ENCODE assay signal across 9 cellular contexts in the genomic region with DNA sequence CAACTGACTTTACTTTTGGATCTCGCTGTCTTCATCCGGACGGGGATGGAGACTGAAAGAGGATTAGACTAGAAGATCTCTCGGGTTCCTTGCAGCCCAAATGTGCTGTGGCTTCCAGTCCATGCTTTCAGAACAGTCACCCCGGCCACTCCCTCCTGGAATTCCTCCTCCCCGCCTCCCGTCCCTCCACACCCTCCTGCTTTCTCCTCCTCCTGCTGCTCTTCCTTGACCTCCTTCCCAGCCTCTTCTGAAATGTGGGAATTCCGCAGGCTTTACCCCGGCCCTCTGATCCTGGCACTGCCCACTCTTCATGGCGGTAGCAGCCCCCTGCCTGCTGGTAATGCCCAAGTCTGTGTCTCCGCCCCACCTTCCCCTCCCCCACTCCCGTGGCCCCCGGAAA. TPM values are rescaled to one million over a fixed set of nuclear protein-coding genes. Genes with fewer than 3 reads are reported as not detected.
A peak's percentile ranks its signal among the peaks of the same experiment; 100 is the strongest.
DNase-seq lines count a peak whose midpoint lies in the region; ATAC-seq and TF ChIP-seq lines count a peak whose summit lies in the region.
"Not testable (repeated sequence)": the region's sequence is repeated elsewhere in the genome, so short reads cannot be mapped to it uniquely, and the experiment has no call there.
"Had no signal": no experiment of that assay in that cellular context is flagged by ENCODE, and none has a peak within 500 bp of the region (broad histone marks: within the 10 kb centered on the region; RNA-seq: fewer than 3 reads in every experiment).

No MANE protein-coding gene starts in this region.

- H3K56ac ChIP-seq in H9 (ENCODE audit: insufficient read length, low read depth, low read length): not testable (repeated sequence)

- DNase-seq in AG09309 (ENCODE audit: low read depth); upper lobe of right lung: not testable (repeated sequence)
- DNase-seq in H9: peak; percentile 70
- peak; percentile 69 for DNase-seq in RPMI7951 (ENCODE audit: low read depth)
- peak; percentile 15 to 21 for DNase-seq in cardiac fibroblast (ENCODE audit: low read depth in 2 of 2)
- DNase-seq in fibroblast of mammary gland (ENCODE audit: low read depth): peak; percentile 22
- peak; percentile 22 for DNase-seq in iris pigment epithelial cell (ENCODE audit: low read depth)
- DNase-seq in nephron progenitor cell: peak; percentile 22

- intact Hi-C loops in upper lobe of right lung (cut with DNase I): not testable (repeated sequence)

- not testable (repeated sequence) for H3K23me2 ChIP-seq in H9 (ENCODE audit: insufficient read length, low read depth, low read length, poor library complexity, severe bottlenecking)

- not testable (repeated sequence) for H3K4ac ChIP-seq in H9 (ENCODE audit: low read depth, low read length)

- H3K4me2 ChIP-seq in H9 (ENCODE audit: insufficient read depth, insufficient read length, low read length): not testable (repeated sequence)

- not testable (repeated sequence) for H3K4me1 ChIP-seq in H9 (ENCODE audit: insufficient read depth, low read length); upper lobe of right lung

- not testable (repeated sequence) for H3K27me3 ChIP-seq in H9 (ENCODE audit: insufficient read depth, low read length); upper lobe of right lung

- not testable (repeated sequence) for H3K14ac ChIP-seq in H9 (ENCODE audit: insufficient read depth, low read length)

- not testable (repeated sequence) for H3K23ac ChIP-seq in H9 (ENCODE audit: insufficient read length, low read depth, low read length)

- not testable (repeated sequence) for H3K79me1 ChIP-seq in H9 (ENCODE audit: insufficient read depth, low read depth, low read length, poor library complexity, severe bottlenecking)

- H4K20me1 ChIP-seq in H9 (ENCODE audit: control insufficient read depth, insufficient read depth, insufficient read length): not testable (repeated sequence)

- H3K9ac ChIP-seq in H9 (ENCODE audit: extremely low read depth, insufficient read length, low read length): not testable (repeated sequence)

- H3K4me3 Mint-ChIP-seq in H9: peak overlapping the region in 1 of 2 experiments; percentile 53; a peak in 1 of 5 replicates
- not testable (repeated sequence) for H3K4me3 Mint-ChIP-seq in nephron progenitor cell

- not testable (repeated sequence) for H2BK5ac ChIP-seq in H9 (ENCODE audit: insufficient read length, low read length)

- not testable (repeated sequence) for H4K5ac ChIP-seq in H9 (ENCODE audit: insufficient read length, low read depth, low read length)

- H3K4me1 Mint-ChIP-seq in H9 (peaks cover 35 to 62% of the 10 kb centered on the region in 2 experiments), nephron progenitor cell (peaks cover 53% of the 10 kb centered on the region)

- H2AFZ ChIP-seq in H9 (ENCODE audit: low read length): not testable (repeated sequence)

- not testable (repeated sequence) for H3K9me3 ChIP-seq in H9 (ENCODE audit: control insufficient read depth, low read depth, low read length); upper lobe of right lung

- not testable (repeated sequence) for H4K91ac ChIP-seq in H9 (ENCODE audit: insufficient read length, low read depth, low read length)

- not testable (repeated sequence) for H3T11ph ChIP-seq in H9 (ENCODE audit: low read length)

- H3K4me3 ChIP-seq in AG09309 (ENCODE audit: control insufficient read depth, low read depth, low read length): peak overlapping the region; percentile 26
- peak overlapping the region in 1 of 2 donors; percentile 24 for H3K4me3 ChIP-seq in cardiac fibroblast (replicated peaks in 1 of 2; ENCODE audit: low read depth in 2 of 2, low read length in 2 of 2)
- not testable (repeated sequence) for H3K4me3 ChIP-seq in fibroblast of mammary gland (ENCODE audit: control insufficient read depth, low read depth, low read length); upper lobe of right lung

- not testable (repeated sequence) for H2BK120ac ChIP-seq in H9 (ENCODE audit: low read depth, low read length, poor library complexity, severe bottlenecking)

- not testable (repeated sequence) for H3K36me3 ChIP-seq in upper lobe of right lung

- H3K18ac ChIP-seq in H9 (ENCODE audit: insufficient read length, low read depth, low read length): not testable (repeated sequence)

- WGBS in H9 (ENCODE audit: extremely low coverage, insufficient read length, low lambda C conversion rate): no CpG with 5 or more reads among the region's 13 CpGs

- peak; percentile 19 for ATAC-seq in upper lobe of right lung

- H2BK20ac ChIP-seq in H9 (ENCODE audit: low read depth, low read length, poor library complexity, severe bottlenecking): not testable (repeated sequence)

- H3K36me3 Mint-ChIP-seq in H9 (ENCODE audit: insufficient read depth in 1 of 3, low read depth in 3 of 3); nephron progenitor cell (ENCODE audit: low read depth): not testable (repeated sequence)

- peaks cover 17% of the 10 kb centered on the region for H3K27me3 Mint-ChIP-seq in H9 (ENCODE audit: low read depth)
- H3K27me3 Mint-ChIP-seq in nephron progenitor cell (ENCODE audit: low read depth, poor library complexity): not testable (repeated sequence)

- not testable (repeated sequence) for H3K79me2 ChIP-seq in H9 (ENCODE audit: insufficient read depth, low read length)

- H3K27ac Mint-ChIP-seq in H9: peak overlapping the region in 1 of 3 experiments; percentile 88; a peak in 1 of 7 replicates
- not testable (repeated sequence) for H3K27ac Mint-ChIP-seq in nephron progenitor cell

- H2AK5ac ChIP-seq in H9 (ENCODE audit: insufficient read length, low read length): not testable (repeated sequence)

- TF ChIP-seq CTCF in AG09309 (IDR thresholded peaks at IDR 0.05; ENCODE audit: control insufficient read depth, insufficient read depth, low read depth, low read length, missing control alignments); H9 (conservative IDR thresholded peaks at IDR 0.05); cardiac fibroblast (IDR thresholded peaks at IDR 0.05; ENCODE audit: low read depth, low read length); fibroblast of mammary gland (conservative IDR thresholded peaks at IDR 0.05; ENCODE audit: control insufficient read depth, insufficient read depth, low read depth, low read length); nephron progenitor cell (IDR thresholded peaks at IDR 0.05); upper lobe of right lung (IDR thresholded peaks at IDR 0.05): not testable (repeated sequence)

- H4K8ac ChIP-seq in H9 (replicated peaks; ENCODE audit: insufficient read length, low read depth, low read length): not testable (repeated sequence)

- H3K9me3 Mint-ChIP-seq in H9, nephron progenitor cell: not testable (repeated sequence)

- H2BK12ac ChIP-seq in H9 (ENCODE audit: insufficient read length, low read depth, low read length): not testable (repeated sequence)

- H2BK15ac ChIP-seq in H9 (ENCODE audit: low read depth, low read length): not testable (repeated sequence)

- not testable (repeated sequence) for H3K27ac ChIP-seq in H9 (ENCODE audit: insufficient read length, low read depth, low read length); upper lobe of right lung

RNA-seq across cellular contexts. Expression of gene RPP40, which starts 28.9 kb away (rescaled TPM):
- total RNA-seq in H9 (2021) (15.6 and 17.8 TPM in 2 replicates), upper lobe of right lung (5.2 TPM)
- total RNA-seq in RPMI7951 (2014; rRNA removed; shearing (Covaris generic)): 35.3 and 45.5 TPM in 2 replicates

RNA-seq across cellular contexts. Expression of gene PPP1R3G, which starts 52.4 kb away (rescaled TPM):
- total RNA-seq in H9 (2021) (not detected in 2 replicates), upper lobe of right lung (0.46 TPM)
- total RNA-seq in RPMI7951 (2014; rRNA removed; shearing (Covaris generic)): 0.60 and 2.0 TPM in 2 replicates
- total RNA-seq: H4 had no signal
